ENCODE assay signal across 8 cellular contexts in genomic region chr1:164588388-164589341, GRCh38. TPM values are rescaled to one million over a fixed set of nuclear protein-coding genes. Genes with fewer than 3 reads are reported as not detected.
DNase-seq lines count a peak whose midpoint lies in the region; ATAC-seq and TF ChIP-seq lines count a peak whose summit lies in the region.

No MANE protein-coding gene starts in this region.

- H3K4me3 Mint-ChIP-seq in activated CD4-positive, alpha-beta T cell treated with anti-CD3 and anti-CD28 coated beads, Interleukin-2, amount 10 ng/mL, durations not matched to agents 24 days and 14 days, result no peak overlapping the region

- WGBS in GM23248 (ENCODE audit: low coverage in 1 of 2, low lambda C conversion rate in 2 of 2, missing lambda C conversion rate in 2 of 2), 2 experiments, result 7 to 9% methylated on average over 16 to 19 of the region's 19 CpGs
- 28 to 44% (median 32%) methylated on average over 19 of the region's 19 CpGs for WGBS in adrenal gland, 4 donors
- 7% methylated on average over 15 of the region's 19 CpGs for WGBS in hepatocyte (ENCODE audit: low lambda C conversion rate, missing lambda C conversion rate)

- H3K79me2 ChIP-seq in GM23248 (ENCODE audit: insufficient read depth) (peaks cover 76% of the 10 kb centered on the region), hepatocyte (peaks cover 77% of the 10 kb centered on the region), MM.1S (ENCODE audit: low read length) (no peaks in the 10 kb centered on the region)

- H3K9me2 ChIP-seq in GM23248 (ENCODE audit: insufficient read depth) (no peaks in the 10 kb centered on the region), hepatocyte (replicated peaks; ENCODE audit: insufficient read depth) (no peaks in the 10 kb centered on the region), MM.1S (replicated peaks; ENCODE audit: insufficient read depth, low read length) (no peaks in the 10 kb centered on the region)

- H3K9me3 Mint-ChIP-seq in activated CD4-positive, alpha-beta T cell treated with anti-CD3 and anti-CD28 coated beads, Interleukin-2, amount 10 ng/mL, durations not matched to agents 24 days and 14 days, result no peaks in the 10 kb centered on the region

- no peaks in the 10 kb centered on the region for H3K9me3 ChIP-seq in GM23248 (ENCODE audit: low read depth)
- no peaks in the 10 kb centered on the region for H3K9me3 ChIP-seq in adrenal gland (replicated peaks in 1 of 3)
- no peaks in the 10 kb centered on the region for H3K9me3 ChIP-seq in hepatocyte (ENCODE audit: low read depth)
- no peaks in the 10 kb centered on the region for H3K9me3 ChIP-seq in gastrocnemius medialis
- no peaks in the 10 kb centered on the region for H3K9me3 ChIP-seq in MM.1S (replicated peaks; ENCODE audit: insufficient read depth, low read length)

- DNase-seq in GM23248 (peak; percentile 66), adrenal gland (peak; percentile 36 to 77 (median 63)), hepatocyte (ENCODE audit: low spot score) (peak; percentile 83), gastrocnemius medialis (peak in 1 of 2 donors; percentile 33), MM.1S (no peak), GF-D8 (lab: John Stamatoyannopoulos, UW) (no peak)
- DNase-seq in activated CD4-positive, alpha-beta T cell treated with anti-CD3 and anti-CD28 coated beads, Interleukin-2, amount 10 ng/mL, durations not matched to agents 24 days and 14 days, result no peak

- H3F3A ChIP-seq in GM23248 (ENCODE audit: insufficient read depth), result peaks cover 7% of the 10 kb centered on the region; the same call in 1 of the 2 replicates
- H3F3A ChIP-seq in MM.1S (ENCODE audit: insufficient read depth, low read length), result no peaks in the 10 kb centered on the region

- H3K36me3 ChIP-seq in GM23248 (ENCODE audit: low read depth), result 0 out of 2 replicates have a peak, but pooled peaks cover 2% of the 10 kb centered on the region
- peaks cover 0 to 7% of the 10 kb centered on the region in 2 donors for H3K36me3 ChIP-seq in adrenal gland (replicated peaks in 1 of 2)
- no peaks in the 10 kb centered on the region for H3K36me3 ChIP-seq in hepatocyte (replicated peaks; ENCODE audit: insufficient read depth, low read depth)
- no peaks in the 10 kb centered on the region for H3K36me3 ChIP-seq in gastrocnemius medialis
- H3K36me3 ChIP-seq in MM.1S (replicated peaks; ENCODE audit: insufficient read depth, low read length), result no peaks in the 10 kb centered on the region

- no peak for TF ChIP-seq POLR2A in adrenal gland (IDR thresholded peaks at IDR 0.05)
- no peak for TF ChIP-seq POLR2A in gastrocnemius medialis (IDR thresholded peaks at IDR 0.05)

- H3K36me3 Mint-ChIP-seq in activated CD4-positive, alpha-beta T cell treated with anti-CD3 and anti-CD28 coated beads, Interleukin-2, amount 10 ng/mL, durations not matched to agents 24 days and 14 days (ENCODE audit: low read depth), result no peaks in the 10 kb centered on the region

- peak in 1 of 2 donors; percentile 41 for ATAC-seq in gastrocnemius medialis
- ATAC-seq in HG02852 (IDR thresholded peaks at IDR 0.05; ENCODE audit: unreplicated experiment), result no peak

- H3K4me3 ChIP-seq in GM23248 (peak overlapping the region; percentile 64), adrenal gland (peak overlapping the region in 1 of 4 donors; percentile 26), hepatocyte (no peak overlapping the region), gastrocnemius medialis (peak overlapping the region in 3 of 4 donors; percentile 18 to 27 (median 21)), MM.1S (ENCODE audit: low read length) (no peak overlapping the region)

- H3K27ac Mint-ChIP-seq in activated CD4-positive, alpha-beta T cell treated with anti-CD3 and anti-CD28 coated beads, Interleukin-2, amount 10 ng/mL, durations not matched to agents 24 days and 14 days, result no peak overlapping the region

- no peaks in the 10 kb centered on the region for H3K27me3 ChIP-seq in GM23248 (replicated peaks; ENCODE audit: insufficient read depth)
- no peaks in the 10 kb centered on the region for H3K27me3 ChIP-seq in adrenal gland
- H3K27me3 ChIP-seq in hepatocyte, result no peaks in the 10 kb centered on the region
- no peaks in the 10 kb centered on the region for H3K27me3 ChIP-seq in gastrocnemius medialis
- H3K27me3 ChIP-seq in MM.1S (replicated peaks; ENCODE audit: insufficient read depth, low read length), result no peaks in the 10 kb centered on the region

- H2AFZ ChIP-seq in GM23248, result peak overlapping the region; percentile 81
- H2AFZ ChIP-seq in hepatocyte, result peak overlapping the region; percentile 24
- no peak overlapping the region for H2AFZ ChIP-seq in MM.1S (ENCODE audit: low read length)

- intact Hi-C loops in adrenal gland (cut with DNase I) (no loop called here), gastrocnemius medialis (cut with DNase I; ENCODE audit: low total_unique reads) (no loop called here)
- intact Hi-C loops in activated CD4-positive, alpha-beta T cell treated with anti-CD3 and anti-CD28 coated beads, Interleukin-2, amount 10 ng/mL, durations not matched to agents 24 days and 14 days (cut with micrococcal nuclease), result no loop called here

- H3K9ac ChIP-seq in GM23248, result peak overlapping the region; percentile 76
- no peak overlapping the region for H3K9ac ChIP-seq in MM.1S (ENCODE audit: low read length)

- in situ Hi-C loops in GM23248 (cut with MboI) (no loop called here), gastrocnemius medialis (cut with MboI; ENCODE audit: low sequenced_read_pairs in 4 of 4) (no loop called here)

- H4K20me1 ChIP-seq in GM23248 (ENCODE audit: insufficient read depth) (no peaks in the 10 kb centered on the region), hepatocyte (ENCODE audit: insufficient read depth, poor library complexity, severe bottlenecking) (no peaks in the 10 kb centered on the region), MM.1S (ENCODE audit: insufficient read depth, low read length) (no peaks in the 10 kb centered on the region)

- peaks cover 27% of the 10 kb centered on the region for H3K4me1 ChIP-seq in GM23248 (ENCODE audit: insufficient read depth)
- peaks cover 7 to 49% of the 10 kb centered on the region in 2 donors for H3K4me1 ChIP-seq in adrenal gland (replicated peaks in 1 of 2)
- peaks cover 54% of the 10 kb centered on the region for H3K4me1 ChIP-seq in hepatocyte (ENCODE audit: insufficient read depth)
- H3K4me1 ChIP-seq in gastrocnemius medialis, result peaks cover 32 to 33% of the 10 kb centered on the region in 2 donors
- H3K4me1 ChIP-seq in MM.1S (ENCODE audit: low read length), result no peaks in the 10 kb centered on the region

- TF ChIP-seq CTCF in adrenal gland (IDR thresholded peaks at IDR 0.05) (no peak), hepatocyte (IDR thresholded peaks at IDR 0.05; ENCODE audit: poor library complexity) (no peak), gastrocnemius medialis (IDR thresholded peaks at IDR 0.05 in 4 of 5, conservative IDR thresholded peaks at IDR 0.05 in 1 of 5) (no peak), MM.1S (IDR thresholded peaks at IDR 0.05; ENCODE audit: low read length) (no peak)

- peak overlapping the region; percentile 32 for H3K27ac ChIP-seq in GM23248
- peak overlapping the region in 2 of 5 donors; percentile 56 to 59 for H3K27ac ChIP-seq in adrenal gland
- H3K27ac ChIP-seq in hepatocyte, result peak overlapping the region; percentile 92
- peak overlapping the region; percentile 47 to 72 (median 58) for H3K27ac ChIP-seq in gastrocnemius medialis
- H3K27ac ChIP-seq in MM.1S (ENCODE audit: low read length), result no peak overlapping the region

- no peaks in the 10 kb centered on the region for H3K4me1 Mint-ChIP-seq in activated CD4-positive, alpha-beta T cell treated with anti-CD3 and anti-CD28 coated beads, Interleukin-2, amount 10 ng/mL, durations not matched to agents 24 days and 14 days

- H3K27me3 Mint-ChIP-seq in activated CD4-positive, alpha-beta T cell treated with anti-CD3 and anti-CD28 coated beads, Interleukin-2, amount 10 ng/mL, durations not matched to agents 24 days and 14 days, result peaks cover 3% of the 10 kb centered on the region

- peak overlapping the region; percentile 87 for H3K4me2 ChIP-seq in GM23248 (ENCODE audit: unreplicated experiment)
- H3K4me2 ChIP-seq in hepatocyte, result peak overlapping the region; percentile 73
- H3K4me2 ChIP-seq in MM.1S (ENCODE audit: low read depth, low read length), result no peak overlapping the region

RNA-seq across cellular contexts. Expression of gene PBX1, which starts 29.7 kb away (rescaled TPM):
- total RNA-seq in GM23248 (2014; rRNA removed; shearing (Covaris generic)), result 32.0 and 38.8 TPM in 2 replicates
- polyA plus RNA-seq in GM23248 (2016; fragmentation: Nextera tagmentation; extraction: Ambion mirVana), result 9.7 and 9.8 TPM in 2 replicates
- 100 to 1,000 TPM in 4 of 8 donors, 10 to 100 TPM in 4; 53.3 to 294 (median 111) TPM for total RNA-seq in adrenal gland
- polyA plus RNA-seq in adrenal gland, result 100 to 1,000 TPM in 1 of 3 donors, 10 to 100 TPM in 2; 13.0 to 153 (median 17.3) TPM
- 61.2 and 61.6 TPM in 2 replicates for total RNA-seq in hepatocyte
- 14.0 and 14.8 TPM in 2 replicates for polyA plus RNA-seq in hepatocyte
- total RNA-seq in gastrocnemius medialis, result 10 to 100 TPM; 21.7 to 36.5 (median 29.0) TPM
- not detected in 2 replicates for total RNA-seq in activated CD4-positive, alpha-beta T cell treated with anti-CD3 and anti-CD28 coated beads, Interleukin-2, amount 10 ng/mL, durations not matched to agents 24 days and 14 days

Comparison
In these comparisons a context has a peak if more than half of its experiments do, and no peak if none do; other contexts are left out.
1. DNase-seq: peak in GM23248 (single experiment), adrenal gland (7 of 7) and hepatocyte (single experiment); none in activated CD4-positive, alpha-beta T cell treated with anti-CD3 and anti-CD28 coated beads, Interleukin-2, amount 10 ng/mL, durations not matched to agents 24 days and 14 days (single experiment), MM.1S (single experiment) and GF-D8 (single experiment).
2. H3K4me3 ChIP-seq: peak in GM23248 (single experiment) and gastrocnemius medialis (3 of 4); none in hepatocyte (single experiment) and MM.1S (single experiment).
3. RNA of gene PBX1, which starts 29.7 kb away (total RNA-seq): 53.3 to 294 TPM in adrenal gland, 61.2 to 61.6 TPM in hepatocyte, 32.0 to 38.8 TPM in GM23248 and 21.7 to 36.5 TPM in gastrocnemius medialis; not detected in activated CD4-positive, alpha-beta T cell treated with anti-CD3 and anti-CD28 coated beads, Interleukin-2, amount 10 ng/mL, durations not matched to agents 24 days and 14 days; every median in the first group is over 10 times any median in the second.